37 cellular contexts compared by ENCODE assay signal in the genomic region with DNA sequence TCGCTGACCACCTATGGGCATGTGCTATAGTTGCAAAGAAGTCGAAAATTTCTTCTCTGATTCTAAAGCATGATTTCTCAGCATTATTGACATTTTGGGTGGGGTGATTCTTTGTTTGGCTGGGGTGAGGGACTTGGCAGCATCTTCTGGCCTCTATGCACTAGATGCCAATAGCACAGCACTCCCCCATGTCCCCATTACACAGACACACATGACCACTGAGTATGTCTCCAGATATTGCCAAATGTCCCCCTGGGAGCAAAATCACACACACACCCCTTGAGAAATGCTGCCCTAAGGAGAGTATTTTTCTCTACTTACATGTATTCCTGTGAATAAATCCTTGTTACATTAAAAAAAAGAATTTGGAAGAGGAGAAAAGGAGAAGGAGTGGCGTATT.
"Had no signal": no experiment of that assay in that cellular context is flagged by ENCODE, and none has a peak within 500 bp of the region (broad histone marks: within the 10 kb centered on the region; RNA-seq: fewer than 3 reads in every experiment).

No MANE protein-coding gene starts in this region.

- H3K27me3 Mint-ChIP-seq: activated CD4-positive, alpha-beta memory T cell treated with anti-CD3 and anti-CD28 coated beads for 36 hours; activated CD4-positive, alpha-beta T cell treated with anti-CD3 and anti-CD28 coated beads, Interleukin-2, amount 10 ng/mL, durations not matched to agents 24 days and 14 days; activated CD8-positive, alpha-beta T cell treated with anti-CD3 and anti-CD28 coated beads for 36 hours; activated T-helper 17 cell treated with anti-CD3 and anti-CD28 coated beads, Interleukin-2, amount 50 U/mL, for 72 hours had no signal

- H3K4me1 ChIP-seq: adrenal gland, body of pancreas, breast epithelium had no signal

- ATAC-seq: activated CD8-positive, alpha-beta T cell treated with anti-CD3 and anti-CD28 coated beads for 36 hours; activated naive CD4-positive, alpha-beta T cell treated with anti-CD3 and anti-CD28 coated beads, Interleukin-2, amount 50 U/mL, for 72 hours; activated T-cell treated with anti-CD3 and anti-CD28 coated beads, Interleukin-2, amount 50 U/mL, for 4 hours; activated T-cell treated with anti-CD3 and anti-CD28 coated beads, Interleukin-2, amount 50 U/mL, for 72 hours; activated T-helper 17 cell treated with anti-CD3 and anti-CD28 coated beads, Interleukin-2, amount 50 U/mL, for 72 hours; body of pancreas had no signal

- H3K27ac Mint-ChIP-seq: activated B cell treated with CpG ODN at 0.5 μM for 24 hours; activated CD4-positive, alpha-beta memory T cell treated with anti-CD3 and anti-CD28 coated beads for 36 hours; activated CD4-positive, alpha-beta T cell treated with anti-CD3 and anti-CD28 coated beads, Interleukin-2, amount 10 ng/mL, durations not matched to agents 24 days and 14 days; activated CD8-positive, alpha-beta T cell treated with anti-CD3 and anti-CD28 coated beads for 36 hours; activated naive CD4-positive, alpha-beta T cell treated with anti-CD3 and anti-CD28 coated beads for 36 hours; activated naive CD4-positive, alpha-beta T cell treated with anti-CD3 and anti-CD28 coated beads, Interleukin-2, amount 50 U/mL, for 72 hours; activated naive CD8-positive, alpha-beta T cell treated with anti-CD3 and anti-CD28 coated beads for 36 hours; activated T-cell treated with anti-CD3 and anti-CD28 coated beads, Interleukin-2, amount 50 U/mL, for 72 hours; activated T-helper 1 cell treated with anti-CD3 and anti-CD28 coated beads, Interleukin-12 subunit alpha, Interleukin-12 subunit beta, Interleukin-2, Interleukin-4 antibody, amounts not matched to agents 30 ng/mL and 10 ng/mL and 1 ng/mL, durations not matched to agents 14 hours and 24 hours and 36 hours; activated T-helper 17 cell treated with anti-CD3 and anti-CD28 coated beads, Interleukin-2, amount 50 U/mL, for 72 hours; T-helper 1 cell treated with Interleukin-12 subunit alpha and Interleukin-12 subunit beta and Interleukin-4 antibody, amounts not matched to agents 30 μg/mL and 1 μg/mL, for 36 hours; T-helper 2 cell treated with Interferon-gamma antibody and Interleukin-4, amounts not matched to agents 5 μg/mL and 100 μg/mL, for 36 hours had no signal

- FAIRE-seq: astrocyte, TTC549 had no signal

- H3K4me3 ChIP-seq: adrenal gland, body of pancreas, breast epithelium had no signal

- H3K4me3 Mint-ChIP-seq: activated B cell treated with CpG ODN at 0.5 μM for 24 hours; activated CD4-positive, alpha-beta memory T cell treated with anti-CD3 and anti-CD28 coated beads for 36 hours; activated CD4-positive, alpha-beta T cell treated with anti-CD3 and anti-CD28 coated beads, Interleukin-2, amount 10 ng/mL, durations not matched to agents 24 days and 14 days; activated CD8-positive, alpha-beta T cell treated with anti-CD3 and anti-CD28 coated beads for 36 hours; activated naive CD4-positive, alpha-beta T cell treated with anti-CD3 and anti-CD28 coated beads for 36 hours; activated naive CD8-positive, alpha-beta T cell treated with anti-CD3 and anti-CD28 coated beads for 36 hours; activated T-cell treated with anti-CD3 and anti-CD28 coated beads, Interleukin-2, amount 50 U/mL, for 4 hours; activated T-cell treated with anti-CD3 and anti-CD28 coated beads, Interleukin-2, amount 50 U/mL, for 72 hours; activated T-helper 1 cell treated with anti-CD3 and anti-CD28 coated beads, Interleukin-12 subunit alpha, Interleukin-12 subunit beta, Interleukin-2, Interleukin-4 antibody, amounts not matched to agents 30 ng/mL and 10 ng/mL and 1 ng/mL, durations not matched to agents 14 hours and 24 hours and 36 hours; activated T-helper 17 cell treated with anti-CD3 and anti-CD28 coated beads, Interleukin-2, amount 50 U/mL, for 72 hours; T-helper 1 cell treated with Interleukin-12 subunit alpha and Interleukin-12 subunit beta and Interleukin-4 antibody, amounts not matched to agents 30 μg/mL and 1 μg/mL, for 36 hours; T-helper 2 cell treated with Interferon-gamma antibody and Interleukin-4, amounts not matched to agents 5 μg/mL and 100 μg/mL, for 36 hours had no signal

- H3K27me3 ChIP-seq: adrenal gland, body of pancreas, brain microvascular endothelial cell, breast epithelium had no signal

- H3K9me3 Mint-ChIP-seq: activated B cell treated with CpG ODN at 0.5 μM for 24 hours; activated CD4-positive, alpha-beta memory T cell treated with anti-CD3 and anti-CD28 coated beads for 36 hours; activated CD4-positive, alpha-beta T cell treated with anti-CD3 and anti-CD28 coated beads, Interleukin-2, amount 10 ng/mL, durations not matched to agents 24 days and 14 days; activated CD8-positive, alpha-beta T cell treated with anti-CD3 and anti-CD28 coated beads for 36 hours; activated naive CD4-positive, alpha-beta T cell treated with anti-CD3 and anti-CD28 coated beads for 36 hours; activated naive CD4-positive, alpha-beta T cell treated with anti-CD3 and anti-CD28 coated beads, Interleukin-2, amount 50 U/mL, for 72 hours; activated naive CD8-positive, alpha-beta T cell treated with anti-CD3 and anti-CD28 coated beads for 36 hours; activated T-cell treated with anti-CD3 and anti-CD28 coated beads, Interleukin-2, amount 50 U/mL, for 4 hours; activated T-cell treated with anti-CD3 and anti-CD28 coated beads, Interleukin-2, amount 50 U/mL, for 72 hours; activated T-helper 1 cell treated with anti-CD3 and anti-CD28 coated beads, Interleukin-12 subunit alpha, Interleukin-12 subunit beta, Interleukin-2, Interleukin-4 antibody, amounts not matched to agents 30 ng/mL and 10 ng/mL and 1 ng/mL, durations not matched to agents 14 hours and 24 hours and 36 hours; activated T-helper 17 cell treated with anti-CD3 and anti-CD28 coated beads, Interleukin-2, amount 50 U/mL, for 72 hours; T-helper 1 cell treated with Interleukin-12 subunit alpha and Interleukin-12 subunit beta and Interleukin-4 antibody, amounts not matched to agents 30 μg/mL and 1 μg/mL, for 36 hours; T-helper 2 cell treated with Interferon-gamma antibody and Interleukin-4, amounts not matched to agents 5 μg/mL and 100 μg/mL, for 36 hours had no signal

- H3K36me3 ChIP-seq: adrenal gland, brain microvascular endothelial cell, breast epithelium had no signal

- DNase-seq: activated B cell treated with CpG ODN at 0.5 μM for 24 hours; activated CD4-positive, alpha-beta memory T cell treated with anti-CD3 and anti-CD28 coated beads for 36 hours; activated CD4-positive, alpha-beta T cell treated with anti-CD3 and anti-CD28 coated beads for 4 hours; activated CD4-positive, alpha-beta T cell treated with anti-CD3 and anti-CD28 coated beads, Interleukin-2, amount 10 ng/mL, durations not matched to agents 24 days and 14 days; activated CD4-positive, alpha-beta T cell treated with anti-CD3 and anti-CD28 coated beads, Interleukin-2, amount 50 U/mL, for 1 hour; activated CD4-positive, alpha-beta T cell treated with anti-CD3 and anti-CD28 coated beads, Interleukin-2, amount 50 U/mL, for 4 hours; activated CD4-positive, CD25-positive, alpha-beta regulatory T cell treated with anti-CD3 and anti-CD28 coated beads, Interleukin-2, amount 50 U/mL, for 72 hours; activated CD8-positive, alpha-beta memory T cell treated with anti-CD3 and anti-CD28 coated beads, Interleukin-2, amount 50 U/mL, for 4 hours; activated CD8-positive, alpha-beta T cell treated with anti-CD3 and anti-CD28 coated beads for 36 hours; activated effector memory CD4-positive, alpha-beta T cell treated with anti-CD3 and anti-CD28 coated beads, Interleukin-2, amount 50 U/mL, for 16 hours; activated gamma-delta T cell treated with Interleukin-2 at 50 U/mL for 16 hours; activated naive CD4-positive, alpha-beta T cell; activated naive CD4-positive, alpha-beta T cell treated with anti-CD3 and anti-CD28 coated beads for 36 hours; activated naive CD4-positive, alpha-beta T cell treated with anti-CD3 and anti-CD28 coated beads, Interleukin-2, amount 50 U/mL, for 16 hours; activated naive CD8-positive, alpha-beta T cell treated with anti-CD3 and anti-CD28 coated beads for 36 hours; activated T-cell treated with anti-CD3 and anti-CD28 coated beads for 4 hours; activated T-cell treated with anti-CD3 and anti-CD28 coated beads, Interleukin-2, amount 50 U/mL, for 1 hour; activated T-cell treated with anti-CD3 and anti-CD28 coated beads, Interleukin-2, amount 50 U/mL, for 4 hours; activated T-cell treated with anti-CD3 and anti-CD28 coated beads, Interleukin-2, amount 50 U/mL, for 72 hours; adrenal gland; amniotic stem cell; aorta; body of pancreas; brain microvascular endothelial cell; central memory CD4-positive, alpha-beta T cell; T-helper 1 cell; T-helper 2 cell; T-helper 9 cell had no signal

- H3K9me3 ChIP-seq: adrenal gland, body of pancreas, breast epithelium had no signal

- H3K27ac ChIP-seq: adrenal gland, body of pancreas, brain microvascular endothelial cell, breast epithelium, VCaP had no signal

- H3K4me1 Mint-ChIP-seq: activated B cell treated with CpG ODN at 0.5 μM for 24 hours; activated naive CD8-positive, alpha-beta T cell treated with anti-CD3 and anti-CD28 coated beads for 36 hours had no signal

- H3K36me3 Mint-ChIP-seq: activated CD4-positive, alpha-beta memory T cell treated with anti-CD3 and anti-CD28 coated beads for 36 hours; activated naive CD4-positive, alpha-beta T cell treated with anti-CD3 and anti-CD28 coated beads, Interleukin-2, amount 50 U/mL, for 72 hours; activated naive CD8-positive, alpha-beta T cell treated with anti-CD3 and anti-CD28 coated beads for 36 hours had no signal
